In genomic region chr2:144161061-144161460, GRCh38 we compare ENCODE assay signal across 18 cellular contexts.
DNase-seq lines count a peak whose midpoint lies in the region; ATAC-seq, FAIRE-seq and TF ChIP-seq lines count a peak whose summit lies in the region.
"Had no signal": no experiment of that assay in that cellular context is flagged by ENCODE, and none has a peak within 500 bp of the region (broad histone marks: within the 10 kb centered on the region; RNA-seq: fewer than 3 reads in every experiment).

No MANE protein-coding gene starts in this region.

- no peak for DNase-seq in A549 (ENCODE audit: low read depth in 1 of 2, low spot score in 1 of 2)
- peak; percentile 14 for DNase-seq in HT1080 (ENCODE audit: low read depth)
- DNase-seq in SK-MEL-5 (ENCODE audit: low read depth, low spot score), result peak; percentile 40
- DNase-seq in foreskin melanocyte, result peak; percentile 73
- DNase-seq in KG1 (lab: John Stamatoyannopoulos, UW), result no peak
- no peak for DNase-seq in cerebellum (ENCODE audit: low spot score)
- DNase-seq in foreskin fibroblast, result no peak
- DNase-seq: 8988T; C1 segment of cervical spinal cord; Caco-2; CD4-positive, alpha-beta memory T cell; DMS153; DND-41; H9 had no signal

- CTCF ChIA-PET in A549 (lab: Yijun Ruan, JAX), result no interaction called here

- POLR2A ChIA-PET in A549 (lab: Yijun Ruan, JAX), result no interaction called here

- H3K4me3 ChIP-seq in A549 (no peak overlapping the region), foreskin fibroblast (ENCODE audit: low read depth in 1 of 2, low read length in 2 of 2) (no peak overlapping the region)
- H3K4me3 ChIP-seq: GM23338 had no signal

- no peak for TF ChIP-seq POLR2A in A549 (IDR thresholded peaks at IDR 0.05; ENCODE audit: low read length)

- no peaks in the 10 kb centered on the region for H3K4me1 ChIP-seq in A549
- H3K4me1 ChIP-seq: Caco-2 had no signal

- no peak for TF ChIP-seq EP300 in A549 (IDR thresholded peaks at IDR 0.05)

- TF ChIP-seq RAD21 in A549 (conservative IDR thresholded peaks at IDR 0.05 in 1 of 2, IDR thresholded peaks at IDR 0.05 in 1 of 2), result no peak

- no peak for FAIRE-seq in A549 (lab: Jason Lieb, UNC)
- FAIRE-seq: G401.6, GM12892 had no signal

- no peak for ATAC-seq in A549
- ATAC-seq: GM23338, HCT116 had no signal

- no peak overlapping the region for H3K4me2 ChIP-seq in A549
- H3K4me2 ChIP-seq: GM23338 had no signal

- no peaks in the 10 kb centered on the region for H3K9me3 ChIP-seq in A549
- H3K9me3 ChIP-seq: Caco-2 had no signal

- TF ChIP-seq CTCF in A549 (IDR thresholded peaks at IDR 0.05) (no peak), foreskin fibroblast (IDR thresholded peaks at IDR 0.05; ENCODE audit: low read depth, low read length) (no peak)

- H3K27ac ChIP-seq in A549, result no peak overlapping the region

- in situ Hi-C loops in SK-MEL-5 (cut with HindIII; ENCODE audit: low pct_unique_long_range_greater_than_20kb, low sequenced_read_pairs), result no loop called here

- 38% methylated on average over 3 of the region's 3 CpGs for WGBS in A549 (ENCODE audit: missing lambda C conversion rate)

TF ChIP-seq in A549, 52 proteins besides CTCF, POLR2A, EP300 and RAD21:
- TF ChIP-seq MAX (IDR thresholded peaks at IDR 0.05), result no peak
- no peak for TF ChIP-seq FOSL2 (IDR thresholded peaks at IDR 0.05)
- TF ChIP-seq FOSL2 (CRISPR knock-in tag; IDR thresholded peaks at IDR 0.05), result peak; percentile 28; the same call in 1 of the 2 replicates

Comparison
In these comparisons a context has a peak if more than half of its experiments do, and no peak if none do; other contexts are left out.
1. DNase-seq: peak in HT1080 (single experiment), SK-MEL-5 (single experiment) and foreskin melanocyte (single experiment); none in A549 (0 of 2), KG1 (single experiment), cerebellum (single experiment) and foreskin fibroblast (0 of 2).